ENCODE assay signal across 8 cellular contexts in the genomic region with DNA sequence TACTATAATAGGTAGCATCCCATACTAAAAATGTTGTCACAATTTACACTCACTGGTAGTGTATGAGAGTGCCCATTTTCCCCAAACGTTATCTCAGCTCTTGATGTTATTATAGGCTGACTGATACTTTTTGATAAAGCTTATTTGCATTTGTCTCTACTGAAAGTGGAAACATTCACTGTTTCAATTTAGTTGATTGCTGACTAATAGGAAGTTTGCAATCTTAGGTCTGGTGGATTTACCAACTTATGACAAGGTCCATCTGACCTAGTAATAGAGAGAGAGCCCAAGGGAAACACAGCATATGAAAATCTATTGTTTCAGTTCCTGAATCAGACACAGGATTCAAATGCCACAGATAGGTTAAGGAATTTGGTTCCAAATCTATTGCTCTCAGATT.
A peak's percentile ranks its signal among the peaks of the same experiment; 100 is the strongest.
DNase-seq lines count a peak whose midpoint lies in the region; ATAC-seq, FAIRE-seq and TF ChIP-seq lines count a peak whose summit lies in the region.
"Not testable (repeated sequence)": the region's sequence is repeated elsewhere in the genome, so short reads cannot be mapped to it uniquely, and the experiment has no call there.

No MANE protein-coding gene starts in this region.

- not testable (repeated sequence) for TF ChIP-seq CTCF in AG09319 (IDR thresholded peaks at IDR 0.05; ENCODE audit: low read depth, low read length); RWPE1 (conservative IDR thresholded peaks at IDR 0.05; ENCODE audit: low read depth); mammary epithelial cell (conservative IDR thresholded peaks at IDR 0.05 in 1 of 2, IDR thresholded peaks at IDR 0.05 in 1 of 2; ENCODE audit: extremely low read depth in 1 of 2, insufficient read depth in 1 of 2, low read depth in 1 of 2, low read length in 2 of 2); heart left ventricle (IDR thresholded peaks at IDR 0.05); gastrocnemius medialis (IDR thresholded peaks at IDR 0.05 in 4 of 5, conservative IDR thresholded peaks at IDR 0.05 in 1 of 5)

- DNase-seq in AG09319 (ENCODE audit: extremely low read depth, low read depth) (peak; percentile 27), GM18507 (ENCODE audit: extremely low spot score, insufficient read length, low read depth) (peak; percentile 0), HT-29 (ENCODE audit: low spot score) (peak; percentile 0), RWPE1 (ENCODE audit: low spot score) (peak; percentile 1), mammary epithelial cell (peak; percentile 17)
- not testable (repeated sequence) for DNase-seq in heart left ventricle, gastrocnemius medialis

- H3K79me2 ChIP-seq in mammary epithelial cell (ENCODE audit: insufficient read depth, low read length): not testable (repeated sequence)

- not testable (repeated sequence) for FAIRE-seq in GM18507 (lab: Jason Lieb, UNC)

- not testable (repeated sequence) for H3K4me1 ChIP-seq in mammary epithelial cell (ENCODE audit: insufficient read depth, low read length); heart left ventricle; gastrocnemius medialis

- intact Hi-C loops in mammary epithelial cell (cut with micrococcal nuclease); heart left ventricle (cut with DNase I); gastrocnemius medialis (cut with DNase I; ENCODE audit: low total_unique reads): not testable (repeated sequence)

- not testable (repeated sequence) for H3K9ac ChIP-seq in mammary epithelial cell (ENCODE audit: insufficient read depth, low read length)

- POLR2A ChIA-PET in RWPE1 (lab: Yijun Ruan, JAX; ENCODE audit: low non-redundant PET): not testable (repeated sequence)

- CTCF ChIA-PET in RWPE1 (lab: Yijun Ruan, JAX); mammary epithelial cell (lab: Charles Lee; ENCODE audit: low non-redundant PET): not testable (repeated sequence)

- H3K36me3 ChIP-seq in mammary epithelial cell (ENCODE audit: insufficient read depth, low read length): not testable (repeated sequence)
- H3K36me3 ChIP-seq in heart left ventricle (peaks cover 0 to 21% (median 2%) of the 10 kb centered on the region in 9 donors), gastrocnemius medialis (peaks cover 0 to 14% of the 10 kb centered on the region in 2 donors)

- in situ Hi-C loops in mammary epithelial cell (cut with MboI; ENCODE audit: low sequenced_read_pairs in 2 of 2); gastrocnemius medialis (cut with MboI; ENCODE audit: low sequenced_read_pairs in 4 of 4): not testable (repeated sequence)

- ATAC-seq in GM21825 (IDR thresholded peaks at IDR 0.05; ENCODE audit: unreplicated experiment) (peak; percentile 70), heart left ventricle (peak in 3 of 4 donors; percentile 28 to 37 (median 31))
- not testable (repeated sequence) for ATAC-seq in gastrocnemius medialis

- not testable (repeated sequence) for H3K9me3 ChIP-seq in mammary epithelial cell (replicated peaks; ENCODE audit: insufficient read depth, low read length); heart left ventricle; gastrocnemius medialis

- not testable (repeated sequence) for BruUV-seq in mammary epithelial cell (replicated peaks; lab: Mats Ljungman, UMichigan)

- H2AFZ ChIP-seq in mammary epithelial cell (ENCODE audit: low read depth, low read length): not testable (repeated sequence)

- not testable (repeated sequence) for H3K4me2 ChIP-seq in mammary epithelial cell (ENCODE audit: insufficient read depth, low read depth, low read length)

- H3K4me3 ChIP-seq in mammary epithelial cell (replicated peaks in 1 of 3; ENCODE audit: insufficient read depth in 1 of 3, low read depth in 2 of 3, low read length in 3 of 3); heart left ventricle; gastrocnemius medialis: not testable (repeated sequence)

- TF ChIP-seq POLR2A in heart left ventricle (IDR thresholded peaks at IDR 0.05); gastrocnemius medialis (IDR thresholded peaks at IDR 0.05): not testable (repeated sequence)

- H3K27ac ChIP-seq in RWPE1; mammary epithelial cell (ENCODE audit: insufficient read depth, low read depth, low read length): not testable (repeated sequence)
- H3K27ac ChIP-seq in heart left ventricle (peak overlapping the region in 1 of 12 donors; percentile 19), gastrocnemius medialis (peak overlapping the region; percentile 3 to 61 (median 58))

- not testable (repeated sequence) for H3K27me3 ChIP-seq in mammary epithelial cell (ENCODE audit: insufficient read depth, low read length); heart left ventricle; gastrocnemius medialis

- dilution Hi-C loops in mammary epithelial cell (cut with HindIII; ENCODE audit: low sequenced_read_pairs): not testable (repeated sequence)

- WGBS in mammary epithelial cell (ENCODE audit: low coverage, missing lambda C conversion rate): 92% methylated on average over 1 of the region's 1 CpG
- 30 to 38% (median 36%) methylated on average over 1 of the region's 1 CpG for WGBS in heart left ventricle, 4 donors

- H4K20me1 ChIP-seq in mammary epithelial cell (ENCODE audit: insufficient read depth, low read length): not testable (repeated sequence)
